Comparison of ENCODE assay signal across 1 cellular context in genomic region chr2:176637497-176638166, GRCh38.
TF ChIP-seq lines count a peak whose summit lies in the region.

No MANE protein-coding gene starts in this region.

TF ChIP-seq in HepG2, 621 proteins besides CTCF, POLR2A, EP300 and RAD21 (continued from another document and continues in another):
- no peak for TF ChIP-seq IRX3 (CRISPR knock-in tag; IDR thresholded peaks at IDR 0.05; ENCODE audit: borderline replicate concordance, low read depth)
- TF ChIP-seq TOPORS (CRISPR knock-in tag; IDR thresholded peaks at IDR 0.05) = 0 out of 2 replicates have a peak, but pooled peaks have one; percentile 44
- TF ChIP-seq ZC3H13 (CRISPR knock-in tag; IDR thresholded peaks at IDR 0.05) = no peak
- no peak for TF ChIP-seq SMARCE1 (IDR thresholded peaks at IDR 0.05; ENCODE audit: borderline replicate concordance)
- TF ChIP-seq ZNF280B (CRISPR knock-in tag; IDR thresholded peaks at IDR 0.05; ENCODE audit: borderline replicate concordance) = no peak
- no peak for TF ChIP-seq MAFG (CRISPR knock-in tag; IDR thresholded peaks at IDR 0.05)
- 0 out of 2 replicates have a peak, but pooled peaks have one; percentile 46 for TF ChIP-seq NFKB2 (CRISPR knock-in tag; IDR thresholded peaks at IDR 0.05; ENCODE audit: borderline replicate concordance)
- TF ChIP-seq ZNF468 (CRISPR knock-in tag; IDR thresholded peaks at IDR 0.05) = no peak
- no peak for TF ChIP-seq DNMT1 (CRISPR knock-in tag; IDR thresholded peaks at IDR 0.05)
- TF ChIP-seq ZNF776 (CRISPR knock-in tag; IDR thresholded peaks at IDR 0.05) = 0 out of 2 replicates have a peak, but pooled peaks have one; percentile 12
- TF ChIP-seq ZNF777 (CRISPR knock-in tag; IDR thresholded peaks at IDR 0.05) = peak; percentile 74
- TF ChIP-seq SMAD9 (CRISPR knock-in tag; IDR thresholded peaks at IDR 0.05) = no peak
- no peak for TF ChIP-seq ZSCAN31 (CRISPR knock-in tag; IDR thresholded peaks at IDR 0.05; ENCODE audit: low read depth)
- TF ChIP-seq ZFP82 (CRISPR knock-in tag; IDR thresholded peaks at IDR 0.05; ENCODE audit: borderline replicate concordance) = 0 out of 2 replicates have a peak, but pooled peaks have one; percentile 33
- no peak for TF ChIP-seq ZNF737 (CRISPR knock-in tag; IDR thresholded peaks at IDR 0.05; ENCODE audit: borderline replicate concordance)
- no peak for TF ChIP-seq ZNF766 (CRISPR knock-in tag; IDR thresholded peaks at IDR 0.05; ENCODE audit: borderline replicate concordance)
- TF ChIP-seq ZFX (CRISPR knock-in tag; IDR thresholded peaks at IDR 0.05; ENCODE audit: low read depth) = peak; percentile 28; the same call in 1 of the 2 replicates
- TF ChIP-seq SP140L (CRISPR knock-in tag; IDR thresholded peaks at IDR 0.05; ENCODE audit: borderline replicate concordance) = no peak
- TF ChIP-seq GLI4 (CRISPR knock-in tag; IDR thresholded peaks at IDR 0.05; ENCODE audit: borderline replicate concordance) = no peak
- TF ChIP-seq ZNF816 (CRISPR knock-in tag; IDR thresholded peaks at IDR 0.05; ENCODE audit: borderline replicate concordance) = no peak
- no peak for TF ChIP-seq ATF7-NPFF (CRISPR knock-in tag; IDR thresholded peaks at IDR 0.05; ENCODE audit: low read depth)
- no peak for TF ChIP-seq PITX1 (CRISPR knock-in tag; IDR thresholded peaks at IDR 0.05)
- no peak for TF ChIP-seq AHR (CRISPR knock-in tag; IDR thresholded peaks at IDR 0.05)
- TF ChIP-seq MYPOP (CRISPR knock-in tag; IDR thresholded peaks at IDR 0.05) = no peak
- TF ChIP-seq BCL3 (CRISPR knock-in tag; IDR thresholded peaks at IDR 0.05) = peak; percentile 21; the same call in 1 of the 2 replicates
- 0 out of 2 replicates have a peak, but pooled peaks have one; percentile 45 for TF ChIP-seq ZNF891 (CRISPR knock-in tag; IDR thresholded peaks at IDR 0.05)
- TF ChIP-seq PRPF4 (IDR thresholded peaks at IDR 0.05; ENCODE audit: low read depth, low read length, poor library complexity, severe bottlenecking) = no peak
- no peak for TF ChIP-seq ZBTB8A (CRISPR knock-in tag; IDR thresholded peaks at IDR 0.05; ENCODE audit: borderline replicate concordance, low read depth)
- no peak for TF ChIP-seq LBX2 (CRISPR knock-in tag; IDR thresholded peaks at IDR 0.05; ENCODE audit: borderline replicate concordance)
- TF ChIP-seq KMT2B (CRISPR knock-in tag; IDR thresholded peaks at IDR 0.05) = no peak
- no peak for TF ChIP-seq ZNF333 (CRISPR knock-in tag; IDR thresholded peaks at IDR 0.05; ENCODE audit: borderline replicate concordance)
- no peak for TF ChIP-seq NONO (IDR thresholded peaks at IDR 0.05)
- no peak for TF ChIP-seq NONO (CRISPR knock-in tag; conservative IDR thresholded peaks at IDR 0.05)
- peak; percentile 15; the same call in 1 of the 2 replicates for TF ChIP-seq MYC (CRISPR knock-in tag; IDR thresholded peaks at IDR 0.05; ENCODE audit: borderline replicate concordance)
- no peak for TF ChIP-seq POGK (CRISPR knock-in tag; conservative IDR thresholded peaks at IDR 0.05)
- TF ChIP-seq BRD4 (CRISPR knock-in tag; IDR thresholded peaks at IDR 0.05) = no peak
- TF ChIP-seq RBM39 (IDR thresholded peaks at IDR 0.05; ENCODE audit: low read depth, low read length, poor library complexity, severe bottlenecking) = no peak
- no peak; the same call in 1 of the 2 replicates for TF ChIP-seq ZNF768 (CRISPR knock-in tag; IDR thresholded peaks at IDR 0.05)
- peak; percentile 21; the same call in 1 of the 2 replicates for TF ChIP-seq MAX (IDR thresholded peaks at IDR 0.05)
- no peak for TF ChIP-seq ZNF747 (CRISPR knock-in tag; IDR thresholded peaks at IDR 0.05; ENCODE audit: borderline replicate concordance)
- TF ChIP-seq SRSF1 (optimal IDR thresholded peaks at IDR 0.05; ENCODE audit: low read depth, low read length) = no peak
- peak; percentile 44; the same call in 1 of the 2 replicates for TF ChIP-seq KDM5B (CRISPR knock-in tag; IDR thresholded peaks at IDR 0.05; ENCODE audit: borderline replicate concordance)
- no peak for TF ChIP-seq DR1 (CRISPR knock-in tag; IDR thresholded peaks at IDR 0.05)
- TF ChIP-seq TEAD3 (CRISPR knock-in tag; optimal IDR thresholded peaks at IDR 0.05; ENCODE audit: borderline replicate concordance) = no peak
- no peak for TF ChIP-seq ZNF354B (CRISPR knock-in tag; IDR thresholded peaks at IDR 0.05)
- TF ChIP-seq ZNF501 (CRISPR knock-in tag; IDR thresholded peaks at IDR 0.05) = 0 out of 2 replicates have a peak, but pooled peaks have one; percentile 17
- peak; percentile 48; the same call in 1 of the 2 replicates for TF ChIP-seq ZNF687 (CRISPR knock-in tag; IDR thresholded peaks at IDR 0.05)
- TF ChIP-seq ZNF329 (CRISPR knock-in tag; IDR thresholded peaks at IDR 0.05; ENCODE audit: low read depth) = no peak
- TF ChIP-seq PCBP1 (IDR thresholded peaks at IDR 0.05; ENCODE audit: borderline replicate concordance, low read depth, low read length) = no peak
- no peak for TF ChIP-seq IKZF5 (CRISPR knock-in tag; IDR thresholded peaks at IDR 0.05)
- no peak for TF ChIP-seq ZNF317 (CRISPR knock-in tag; IDR thresholded peaks at IDR 0.05)
- TF ChIP-seq UBTF (CRISPR knock-in tag; IDR thresholded peaks at IDR 0.05) = no peak
- TF ChIP-seq ZNF703 (CRISPR knock-in tag; IDR thresholded peaks at IDR 0.05; ENCODE audit: borderline replicate concordance) = 0 out of 2 replicates have a peak, but pooled peaks have one; percentile 45
- TF ChIP-seq TEF (CRISPR knock-in tag; IDR thresholded peaks at IDR 0.05) = no peak
- no peak for TF ChIP-seq ZNF629 (CRISPR knock-in tag; conservative IDR thresholded peaks at IDR 0.05)
- no peak for TF ChIP-seq NBN (conservative IDR thresholded peaks at IDR 0.05)
- peak; percentile 89; the same call in 1 of the 2 replicates for TF ChIP-seq EZH2 (conservative IDR thresholded peaks at IDR 0.05; ENCODE audit: low read depth, low read length)
- 0 out of 2 replicates have a peak, but pooled peaks have one; percentile 25 for TF ChIP-seq MXD1 (CRISPR knock-in tag; IDR thresholded peaks at IDR 0.05)
- 0 out of 2 replicates have a peak, but pooled peaks have one; percentile 39 for TF ChIP-seq PHF21A (CRISPR knock-in tag; IDR thresholded peaks at IDR 0.05)
